Comparison of ENCODE assay signal across 37 cellular contexts in the genomic region with DNA sequence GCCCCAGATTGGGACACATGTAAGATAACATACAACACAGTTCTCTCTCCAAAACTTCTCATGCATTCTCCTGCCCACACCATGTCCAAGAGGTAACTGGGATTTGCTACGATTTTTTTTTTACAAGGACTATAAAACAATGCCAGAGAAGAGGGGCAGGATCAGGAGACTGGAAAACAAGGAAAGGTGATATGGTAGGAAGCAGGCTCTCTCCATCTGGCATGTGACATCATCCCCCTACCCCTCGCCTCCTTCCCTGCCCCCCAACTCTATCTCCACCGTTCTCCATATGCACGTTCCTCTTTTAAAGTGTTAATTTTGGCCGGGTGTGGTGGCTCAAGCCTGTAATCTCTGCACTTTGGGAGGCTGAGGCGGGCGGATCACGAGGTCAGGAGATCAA. TPM values are rescaled to one million over a fixed set of nuclear protein-coding genes. Genes with fewer than 3 reads are reported as not detected.
"Had no signal": no experiment of that assay in that cellular context is flagged by ENCODE, and none has a peak within 500 bp of the region (broad histone marks: within the 10 kb centered on the region; RNA-seq: fewer than 3 reads in every experiment).

No MANE protein-coding gene starts in this region.

- H3K36me3 Mint-ChIP-seq: activated naive CD4-positive, alpha-beta T cell treated with anti-CD3 and anti-CD28 coated beads, Interleukin-2, amount 50 U/mL, for 24 hours; activated naive CD8-positive, alpha-beta T cell treated with anti-CD3 and anti-CD28 coated beads, Interleukin-2, amount 10 ng/mL, durations not matched to agents 7 days and 5 days had no signal

- H3K9me3 ChIP-seq: ascending aorta had no signal

- DNase-seq: activated CD4-positive, alpha-beta T cell treated with anti-CD3 and anti-CD28 coated beads, Interleukin-2, amount 10 ng/mL, durations not matched to agents 24 days and 14 days; activated CD4-positive, alpha-beta T cell treated with anti-CD3 and anti-CD28 coated beads, Interleukin-2, amount 50 U/mL, for 4 hours; activated CD8-positive, alpha-beta T cell treated with anti-CD3 and anti-CD28 coated beads for 36 hours; activated effector memory CD4-positive, alpha-beta T cell treated with anti-CD3 and anti-CD28 coated beads, Interleukin-2, amount 50 U/mL, for 16 hours; activated naive CD4-positive, alpha-beta T cell; activated naive CD8-positive, alpha-beta T cell treated with anti-CD3 and anti-CD28 coated beads, Interleukin-2, amount 10 ng/mL, durations not matched to agents 7 days and 5 days; activated T-cell treated with anti-CD3 and anti-CD28 coated beads, Interleukin-2, amount 50 U/mL, for 1 hour; activated T-cell treated with anti-CD3 and anti-CD28 coated beads, Interleukin-2, amount 50 U/mL, for 72 hours; amygdala; MG63; NCI-H1048; NCI-H1105 treated with DMSO at 0.1 percent for 48 hours; NCI-H1436; NCI-H1694; NCI-H1930; NCI-H2081 treated with DMSO at 0.1 percent for 48 hours; NCI-H510A; NCI-H526; NCI-H748 treated with DMSO at 0.1 percent for 48 hours; NK-92 treated with Interleukin-12 subunit alpha and Interleukin-12 subunit beta, amount 100 ng/mL, for 24 hours; PC-9; SIG-M5; T-helper 1 cell; T-helper 2 cell; T-helper 9 cell; WERI-Rb-1 had no signal

- H3K4me3 Mint-ChIP-seq: activated CD4-positive, alpha-beta T cell treated with anti-CD3 and anti-CD28 coated beads, Interleukin-2, amount 10 ng/mL, durations not matched to agents 24 days and 14 days; activated CD8-positive, alpha-beta T cell treated with anti-CD3 and anti-CD28 coated beads for 36 hours; activated naive CD4-positive, alpha-beta T cell treated with anti-CD3 and anti-CD28 coated beads, Interleukin-2, amount 50 U/mL, for 24 hours; activated naive CD8-positive, alpha-beta T cell treated with anti-CD3 and anti-CD28 coated beads, Interleukin-2, amount 10 ng/mL, durations not matched to agents 7 days and 5 days; activated T-cell treated with anti-CD3 and anti-CD28 coated beads, Interleukin-2, amount 50 U/mL, for 72 hours; activated T-helper 17 cell treated with anti-CD3 and anti-CD28 coated beads, Interleukin-2, amount 50 U/mL, for 72 hours; central memory CD8-positive, alpha-beta T cell had no signal

- H3K4me1 Mint-ChIP-seq: activated CD4-positive, alpha-beta T cell treated with anti-CD3 and anti-CD28 coated beads, Interleukin-2, amount 10 ng/mL, durations not matched to agents 24 days and 14 days; activated naive CD4-positive, alpha-beta T cell treated with anti-CD3 and anti-CD28 coated beads, Interleukin-2, amount 50 U/mL, for 24 hours; activated naive CD8-positive, alpha-beta T cell treated with anti-CD3 and anti-CD28 coated beads, Interleukin-2, amount 10 ng/mL, durations not matched to agents 7 days and 5 days; activated T-helper 17 cell treated with anti-CD3 and anti-CD28 coated beads, Interleukin-2, amount 50 U/mL, for 72 hours had no signal

- H3K4me2 ChIP-seq: PC-9 had no signal

- H3K36me3 ChIP-seq: ascending aorta, cardiac muscle cell, MG63, WERI-Rb-1 had no signal

- H3K27me3 ChIP-seq: ascending aorta, MG63 had no signal

- H3K27ac Mint-ChIP-seq: activated CD4-positive, alpha-beta T cell treated with anti-CD3 and anti-CD28 coated beads, Interleukin-2, amount 10 ng/mL, durations not matched to agents 24 days and 14 days; activated CD8-positive, alpha-beta T cell treated with anti-CD3 and anti-CD28 coated beads for 36 hours; activated naive CD4-positive, alpha-beta T cell treated with anti-CD3 and anti-CD28 coated beads, Interleukin-2, amount 50 U/mL, for 24 hours; activated naive CD8-positive, alpha-beta T cell treated with anti-CD3 and anti-CD28 coated beads, Interleukin-2, amount 10 ng/mL, durations not matched to agents 7 days and 5 days; activated T-cell treated with anti-CD3 and anti-CD28 coated beads, Interleukin-2, amount 50 U/mL, for 72 hours; activated T-helper 17 cell treated with anti-CD3 and anti-CD28 coated beads, Interleukin-2, amount 50 U/mL, for 72 hours had no signal

- ATAC-seq: activated CD8-positive, alpha-beta T cell treated with anti-CD3 and anti-CD28 coated beads for 36 hours; activated T-cell treated with anti-CD3 and anti-CD28 coated beads, Interleukin-2, amount 50 U/mL, for 72 hours; activated T-helper 17 cell treated with anti-CD3 and anti-CD28 coated beads, Interleukin-2, amount 50 U/mL, for 72 hours had no signal

- H3K9me3 Mint-ChIP-seq: activated CD4-positive, alpha-beta T cell treated with anti-CD3 and anti-CD28 coated beads, Interleukin-2, amount 10 ng/mL, durations not matched to agents 24 days and 14 days; activated CD8-positive, alpha-beta T cell treated with anti-CD3 and anti-CD28 coated beads for 36 hours; activated naive CD4-positive, alpha-beta T cell treated with anti-CD3 and anti-CD28 coated beads, Interleukin-2, amount 50 U/mL, for 24 hours; activated naive CD8-positive, alpha-beta T cell treated with anti-CD3 and anti-CD28 coated beads, Interleukin-2, amount 10 ng/mL, durations not matched to agents 7 days and 5 days; activated T-cell treated with anti-CD3 and anti-CD28 coated beads, Interleukin-2, amount 50 U/mL, for 72 hours; activated T-helper 17 cell treated with anti-CD3 and anti-CD28 coated beads, Interleukin-2, amount 50 U/mL, for 72 hours; central memory CD8-positive, alpha-beta T cell had no signal

- H2AFZ ChIP-seq: PC-9 had no signal

- H3K27ac ChIP-seq: ascending aorta, cardiac muscle cell, PC-9, RWPE1, WERI-Rb-1 had no signal

- H3K4me3 ChIP-seq: ascending aorta, cardiac muscle cell, MG63, PC-9 had no signal

- H3K4me1 ChIP-seq: ascending aorta had no signal

RNA-seq across cellular contexts. Expression of a gene that starts 20.7 kb away (rescaled TPM):
- total RNA-seq: activated CD4-positive, alpha-beta T cell treated with anti-CD3 and anti-CD28 coated beads, Interleukin-2, amount 10 ng/mL, durations not matched to agents 24 days and 14 days; activated CD8-positive, alpha-beta memory T cell treated with anti-CD3 and anti-CD28 coated beads for 36 hours; activated CD8-positive, alpha-beta T cell treated with anti-CD3 and anti-CD28 coated beads for 36 hours; activated naive CD8-positive, alpha-beta T cell treated with anti-CD3 and anti-CD28 coated beads, Interleukin-2, amount 10 ng/mL, durations not matched to agents 7 days and 5 days; activated T-cell treated with anti-CD3 and anti-CD28 coated beads, Interleukin-2, amount 50 U/mL, for 72 hours; activated T-helper 17 cell treated with anti-CD3 and anti-CD28 coated beads, Interleukin-2, amount 50 U/mL, for 72 hours; ascending aorta; OCI-LY7; PC-9; Right ventricle myocardium inferior had no signal
- polyA plus RNA-seq: adipose tissue, cardiac muscle cell had no signal

RNA-seq across cellular contexts. Expression of a gene that starts 23.5 kb away (rescaled TPM):
- total RNA-seq: activated CD4-positive, alpha-beta T cell treated with anti-CD3 and anti-CD28 coated beads, Interleukin-2, amount 10 ng/mL, durations not matched to agents 24 days and 14 days; activated CD8-positive, alpha-beta memory T cell treated with anti-CD3 and anti-CD28 coated beads for 36 hours; activated naive CD8-positive, alpha-beta T cell treated with anti-CD3 and anti-CD28 coated beads, Interleukin-2, amount 10 ng/mL, durations not matched to agents 7 days and 5 days; activated T-cell treated with anti-CD3 and anti-CD28 coated beads, Interleukin-2, amount 50 U/mL, for 72 hours; activated T-helper 17 cell treated with anti-CD3 and anti-CD28 coated beads, Interleukin-2, amount 50 U/mL, for 72 hours; ascending aorta; cardiac muscle cell; chondrocyte; OCI-LY7; PC-9 had no signal
